ENCODE assay signal across 1 cellular context in genomic region chr1:6544831-6545230, GRCh38.
TF ChIP-seq lines count a peak whose summit lies in the region.

No MANE protein-coding gene starts in this region.

TF ChIP-seq in endothelial cell of umbilical vein, 7 proteins besides CTCF, POLR2A, EP300 and RAD21:
- TF ChIP-seq, protein P1, sequence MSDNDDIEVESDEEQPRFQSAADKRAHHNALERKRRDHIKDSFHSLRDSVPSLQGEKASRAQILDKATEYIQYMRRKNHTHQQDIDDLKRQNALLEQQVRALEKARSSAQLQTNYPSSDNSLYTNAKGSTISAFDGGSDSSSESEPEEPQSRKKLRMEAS (IDR thresholded peaks at IDR 0.05; ENCODE audit: insufficient read depth, insufficient read length): no peak
- TF ChIP-seq GATA2 (IDR thresholded peaks at IDR 0.05; ENCODE audit: insufficient read depth, insufficient read length, low read depth, low read length) (no peak), FOS (IDR thresholded peaks at IDR 0.05; ENCODE audit: borderline replicate concordance, insufficient read depth, low read length) (peak; percentile 98), POLR2AphosphoS5 (IDR thresholded peaks at IDR 0.05; ENCODE audit: insufficient read depth, low read depth, low read length) (peak; percentile 83), JUN (IDR thresholded peaks at IDR 0.05; ENCODE audit: borderline replicate concordance, insufficient read depth, insufficient read length, low read depth) (peak; percentile 97), EZH2 (IDR thresholded peaks at IDR 0.05; ENCODE audit: borderline replicate concordance, low read depth, low read length, severe bottlenecking) (no peak)
